17 cellular contexts compared by ENCODE assay signal in genomic region chr16:3824121-3824795, GRCh38. TPM values are rescaled to one million over a fixed set of nuclear protein-coding genes. Genes with fewer than 3 reads are reported as not detected.
DNase-seq lines count a peak whose midpoint lies in the region; ATAC-seq, FAIRE-seq and TF ChIP-seq lines count a peak whose summit lies in the region.
"Had no signal": no experiment of that assay in that cellular context is flagged by ENCODE, and none has a peak within 500 bp of the region (broad histone marks: within the 10 kb centered on the region; RNA-seq: fewer than 3 reads in every experiment).

No MANE protein-coding gene starts in this region.

- H3K36me3 Mint-ChIP-seq in activated T-cell treated with anti-CD3 and anti-CD28 coated beads, Interleukin-2, amount 50 U/mL, for 4 hours (ENCODE audit: insufficient read depth) = peaks cover 4% of the 10 kb centered on the region
- peaks cover 19% of the 10 kb centered on the region for H3K36me3 Mint-ChIP-seq in activated B cell treated with CpG ODN at 0.5 μM for 24 hours (ENCODE audit: low read depth)
- H3K36me3 Mint-ChIP-seq in stimulated activated memory B cell treated with anti-CD40 and anti-IgM and Interleukin-4, amounts not matched to agents 10 μg/mL and 1 μg/mL and 100 μg/mL, for 72 hours = peaks cover 16% of the 10 kb centered on the region

- POLR2A ChIA-PET in activated B cell treated with CpG ODN at 0.5 μM for 24 hours (lab: Charles Lee) = no interaction called here

- H3K4me1 Mint-ChIP-seq in activated T-cell treated with anti-CD3 and anti-CD28 coated beads, Interleukin-2, amount 50 U/mL, for 4 hours (ENCODE audit: low read depth) = peaks cover 84% of the 10 kb centered on the region
- peaks cover 79% of the 10 kb centered on the region for H3K4me1 Mint-ChIP-seq in activated B cell treated with CpG ODN at 0.5 μM for 24 hours
- H3K4me1 Mint-ChIP-seq in stimulated activated memory B cell treated with anti-CD40 and anti-IgM and Interleukin-4, amounts not matched to agents 10 μg/mL and 1 μg/mL and 100 μg/mL, for 72 hours = peaks cover 71% of the 10 kb centered on the region

- peaks cover 23% of the 10 kb centered on the region for H3K9me1 ChIP-seq in keratinocyte (ENCODE audit: control insufficient read depth, extremely low read depth, insufficient read depth, low read length)

- CTCF ChIA-PET in activated B cell treated with CpG ODN at 0.5 μM for 24 hours (lab: Charles Lee) = no interaction called here

- no peaks in the 10 kb centered on the region for H3K36me3 ChIP-seq in keratinocyte (ENCODE audit: control insufficient read depth in 2 of 2, extremely low read depth in 1 of 2, insufficient read depth in 2 of 2, low read length in 2 of 2)
- H3K36me3 ChIP-seq in esophagus muscularis mucosa = no peaks in the 10 kb centered on the region
- H3K36me3 ChIP-seq: pancreas had no signal

- intact Hi-C loops in activated B cell treated with CpG ODN at 0.5 μM for 24 hours (cut with micrococcal nuclease) = no loop called here
- intact Hi-C loops in esophagus muscularis mucosa (cut with DNase I) = no loop called here

- H3K9ac ChIP-seq in keratinocyte (ENCODE audit: control insufficient read depth, extremely low read depth, insufficient read depth, low read length) = no peak overlapping the region

- peak; percentile 17 for FAIRE-seq in keratinocyte (lab: Jason Lieb, UNC)
- FAIRE-seq: GM12878, pancreas had no signal

- dilution Hi-C loops in keratinocyte (cut with MboI; ENCODE audit: extremely low pct_ligation_motif_present, low sequenced_read_pairs) = no loop called here

- H3K4me3 ChIP-seq in keratinocyte (ENCODE audit: control insufficient read depth in 2 of 3, extremely low read depth in 1 of 3, insufficient read depth in 2 of 3, low read depth in 1 of 3, low read length in 3 of 3) (no peak overlapping the region), esophagus muscularis mucosa (no peak overlapping the region)
- H3K4me3 ChIP-seq: coronary artery, GM12878, pancreas had no signal

- no peak overlapping the region for H3K4me3 Mint-ChIP-seq in activated T-cell treated with anti-CD3 and anti-CD28 coated beads, Interleukin-2, amount 50 U/mL, for 4 hours
- peak overlapping the region; percentile 3 for H3K4me3 Mint-ChIP-seq in activated B cell treated with CpG ODN at 0.5 μM for 24 hours
- H3K4me3 Mint-ChIP-seq in stimulated activated memory B cell treated with anti-CD40 and anti-IgM and Interleukin-4, amounts not matched to agents 10 μg/mL and 1 μg/mL and 100 μg/mL, for 72 hours = no peak overlapping the region

- TF ChIP-seq EP300 in esophagus muscularis mucosa (IDR thresholded peaks at IDR 0.05) = no peak

- H2AFZ ChIP-seq in keratinocyte (ENCODE audit: control insufficient read depth, low read length) = no peak overlapping the region

- no peaks in the 10 kb centered on the region for H3K27me3 Mint-ChIP-seq in activated T-cell treated with anti-CD3 and anti-CD28 coated beads, Interleukin-2, amount 50 U/mL, for 4 hours (ENCODE audit: low read depth)
- H3K27me3 Mint-ChIP-seq in activated B cell treated with CpG ODN at 0.5 μM for 24 hours = no peaks in the 10 kb centered on the region
- H3K27me3 Mint-ChIP-seq in stimulated activated memory B cell treated with anti-CD40 and anti-IgM and Interleukin-4, amounts not matched to agents 10 μg/mL and 1 μg/mL and 100 μg/mL, for 72 hours = no peaks in the 10 kb centered on the region
- H3K27me3 Mint-ChIP-seq: activated naive CD8-positive, alpha-beta T cell treated with anti-CD3 and anti-CD28 coated beads, Interleukin-2, amount 10 ng/mL, durations not matched to agents 7 days and 5 days had no signal

- no peaks in the 10 kb centered on the region for H3K27me3 ChIP-seq in keratinocyte (ENCODE audit: control insufficient read depth, extremely low read depth, insufficient read depth, low read length)
- H3K27me3 ChIP-seq in esophagus muscularis mucosa = no peaks in the 10 kb centered on the region
- H3K27me3 ChIP-seq: pancreas had no signal

- TF ChIP-seq CTCF in activated B cell treated with CpG ODN at 0.5 μM for 24 hours (IDR thresholded peaks at IDR 0.05) (no peak), keratinocyte (optimal IDR thresholded peaks at IDR 0.05 in 1 of 3, IDR thresholded peaks at IDR 0.05 in 1 of 3, conservative IDR thresholded peaks at IDR 0.05 in 1 of 3; ENCODE audit: extremely low read depth in 1 of 3, insufficient read depth in 2 of 3, low read length in 3 of 3) (no peak), GM13976 (IDR thresholded peaks at IDR 0.05; ENCODE audit: borderline replicate concordance, control extremely low read depth, extremely low read depth, insufficient read depth, missing control alignments) (no peak), esophagus muscularis mucosa (IDR thresholded peaks at IDR 0.05) (no peak)

- peak overlapping the region; percentile 5 for H3K27ac Mint-ChIP-seq in activated B cell treated with CpG ODN at 0.5 μM for 24 hours
- peak overlapping the region; percentile 62 for H3K27ac Mint-ChIP-seq in stimulated activated memory B cell treated with anti-CD40 and anti-IgM and Interleukin-4, amounts not matched to agents 10 μg/mL and 1 μg/mL and 100 μg/mL, for 72 hours
- H3K27ac Mint-ChIP-seq: activated naive CD8-positive, alpha-beta T cell treated with anti-CD3 and anti-CD28 coated beads, Interleukin-2, amount 10 ng/mL, durations not matched to agents 7 days and 5 days had no signal

- H3K27ac ChIP-seq in keratinocyte (ENCODE audit: control insufficient read depth, insufficient read depth, low read length) = peak overlapping the region; percentile 53
- no peak overlapping the region for H3K27ac ChIP-seq in esophagus muscularis mucosa (replicated peaks in 1 of 4)
- H3K27ac ChIP-seq: coronary artery, pancreas had no signal

- in situ Hi-C loops in GM13976 (cut with MboI; ENCODE audit: low sequenced_read_pairs, unreplicated experiment) = no loop called here

- 90% methylated on average over 17 of the region's 17 CpGs for WGBS in esophagus muscularis mucosa

- H3K9me3 Mint-ChIP-seq in activated T-cell treated with anti-CD3 and anti-CD28 coated beads, Interleukin-2, amount 50 U/mL, for 4 hours = no peaks in the 10 kb centered on the region
- no peaks in the 10 kb centered on the region for H3K9me3 Mint-ChIP-seq in activated B cell treated with CpG ODN at 0.5 μM for 24 hours
- no peaks in the 10 kb centered on the region for H3K9me3 Mint-ChIP-seq in stimulated activated memory B cell treated with anti-CD40 and anti-IgM and Interleukin-4, amounts not matched to agents 10 μg/mL and 1 μg/mL and 100 μg/mL, for 72 hours
- H3K9me3 Mint-ChIP-seq: activated naive CD8-positive, alpha-beta T cell treated with anti-CD3 and anti-CD28 coated beads, Interleukin-2, amount 10 ng/mL, durations not matched to agents 7 days and 5 days had no signal

- peaks cover 87% of the 10 kb centered on the region for H3K79me2 ChIP-seq in keratinocyte (ENCODE audit: control insufficient read depth, insufficient read depth, low read length)

- H4K20me1 ChIP-seq in keratinocyte (ENCODE audit: control insufficient read depth, extremely low read depth, insufficient read depth, low read length) = peaks cover 45% of the 10 kb centered on the region

- H3K4me2 ChIP-seq in keratinocyte (ENCODE audit: control insufficient read depth, extremely low read depth, insufficient read depth, low read depth, low read length) = peak overlapping the region; percentile 3

- H3K9me3 ChIP-seq in keratinocyte (ENCODE audit: control insufficient read depth, low read depth, low read length) (no peaks in the 10 kb centered on the region), esophagus muscularis mucosa (no peaks in the 10 kb centered on the region)
- H3K9me3 ChIP-seq: pancreas had no signal

- TF ChIP-seq POLR2A in esophagus muscularis mucosa (IDR thresholded peaks at IDR 0.05; ENCODE audit: low read depth) = no peak

- no peak for DNase-seq in activated T-cell treated with anti-CD3 and anti-CD28 coated beads, Interleukin-2, amount 50 U/mL, for 4 hours
- DNase-seq in activated T-cell treated with anti-CD3 and anti-CD28 coated beads for 4 hours = no peak
- no peak for DNase-seq in activated B cell treated with CpG ODN at 0.5 μM for 24 hours
- DNase-seq in keratinocyte (ENCODE audit: low read depth, low spot score) = no peak
- DNase-seq in KG1 (lab: John Stamatoyannopoulos, UW) = no peak
- no peak for DNase-seq in GM13976 (ENCODE audit: low spot score)
- DNase-seq in esophagus muscularis mucosa (ENCODE audit: extremely low spot score) = no peak
- DNase-seq: activated naive CD8-positive, alpha-beta T cell treated with anti-CD3 and anti-CD28 coated beads, Interleukin-2, amount 10 ng/mL, durations not matched to agents 7 days and 5 days; DMS79; NCI-H1694 treated with DMSO at 0.1 percent for 48 hours; NCI-H748 treated with DMSO at 0.1 percent for 48 hours; pancreas; SHP77 treated with DMSO at 0.1 percent for 48 hours had no signal

- ATAC-seq in activated T-cell treated with anti-CD3 and anti-CD28 coated beads, Interleukin-2, amount 50 U/mL, for 4 hours = peak; percentile 60 to 62
- no peak for ATAC-seq in activated B cell treated with CpG ODN at 0.5 μM for 24 hours (ENCODE audit: low read depth)
- no peak for ATAC-seq in stimulated activated memory B cell treated with anti-CD40 and anti-IgM and Interleukin-4, amounts not matched to agents 10 μg/mL and 1 μg/mL and 100 μg/mL, for 72 hours
- ATAC-seq: GM12878, HCT116, pancreas had no signal

- H3K4me1 ChIP-seq in keratinocyte (ENCODE audit: control insufficient read depth, extremely low read depth, insufficient read depth, low read length) (peaks cover 57% of the 10 kb centered on the region), esophagus muscularis mucosa (peaks cover 62 to 97% (median 83%) of the 10 kb centered on the region in 4 donors)

RNA-seq across cellular contexts. Expression of gene CREBBP, which starts 56.3 kb away (rescaled TPM):
- total RNA-seq in activated T-cell treated with anti-CD3 and anti-CD28 coated beads, Interleukin-2, amount 50 U/mL, for 4 hours = 10 to 100 TPM; 44.7 to 47.2 (median 45.3) TPM
- total RNA-seq in activated B cell treated with CpG ODN at 0.5 μM for 24 hours (110 and 131 TPM in 2 replicates), esophagus muscularis mucosa (100 to 1,000 TPM in 1 of 4 donors, 10 to 100 TPM in 3; 48.2 to 112 (median 74.9) TPM)
- 2.2 to 5.0 TPM (median 4.6 TPM) in 3 replicates for polyA plus RNA-seq in keratinocyte
- polyA plus RNA-seq in keratinocyte (2011; ENCODE audit: low read depth) = 132 TPM
- polyA plus RNA-seq in keratinocyte (2011; cell fraction: cytosol; rRNA removed) = 4.3 and 4.8 TPM in 2 replicates
- polyA plus RNA-seq in keratinocyte (2011; cell fraction: nucleus; rRNA removed) = 23.8 and 25.9 TPM in 2 replicates
- 12.9 and 15.0 TPM in 2 replicates for polyA plus RNA-seq in keratinocyte (2012; ENCODE audit: low replicate concordance)
- 10.6 to 48.3 TPM (median 17.6 TPM) in 3 replicates for polyA minus RNA-seq in keratinocyte
- 17.3 TPM for polyA minus RNA-seq in keratinocyte (2011; cell fraction: cytosol; rRNA and poly(A)+ RNA removed)
- polyA minus RNA-seq in keratinocyte (2011; cell fraction: nucleus; rRNA and poly(A)+ RNA removed) = 35.5 and 53.1 TPM in 2 replicates

Comparison
In these comparisons a context has a peak if more than half of its experiments do, and no peak if none do; other contexts are left out.
1. ATAC-seq: peak in activated T-cell treated with anti-CD3 and anti-CD28 coated beads, Interleukin-2, amount 50 U/mL, for 4 hours (2 of 2); none in activated B cell treated with CpG ODN at 0.5 μM for 24 hours (single experiment) and stimulated activated memory B cell treated with anti-CD40 and anti-IgM and Interleukin-4, amounts not matched to agents 10 μg/mL and 1 μg/mL and 100 μg/mL, for 72 hours (single experiment).